8 cellular contexts compared by ENCODE assay signal in genomic region chr4:2954358-2955185, GRCh38. TPM values are rescaled to one million over a fixed set of nuclear protein-coding genes. Genes with fewer than 3 reads are reported as not detected.
DNase-seq lines count a peak whose midpoint lies in the region; ATAC-seq and TF ChIP-seq lines count a peak whose summit lies in the region.

No MANE protein-coding gene starts in this region.

- peaks cover 5 to 95% of the 10 kb centered on the region in 2 experiments for H3K36me3 ChIP-seq in HEK293 (ENCODE audit: control insufficient read depth in 2 of 2, insufficient read depth in 1 of 2, low read length in 2 of 2)

- TF ChIP-seq CTCF in GM12872 (IDR thresholded peaks at IDR 0.05; ENCODE audit: insufficient read depth, low read depth, low read length), result peak; percentile 21; the same call in 1 of the 3 replicates
- TF ChIP-seq CTCF in HEK293 (tag by site-specific recombination; IDR thresholded peaks at IDR 0.05), result peak; percentile 68

- intact Hi-C loops in left colon (cut with DNase I, micrococcal nuclease), result no loop called here

- H3K27ac ChIP-seq in HEK293 (ENCODE audit: extremely low read depth, low read depth, low read length), result no peak overlapping the region

- DNase-seq in activated CD4-positive, CD25-positive, alpha-beta regulatory T cell treated with anti-CD3 and anti-CD28 coated beads, Interleukin-2, amount 50 U/mL, for 72 hours, result peak; percentile 55
- peak in 1 of 2 donors; percentile 38 for DNase-seq in left colon
- no peak for DNase-seq in globus pallidus (ENCODE audit: low spot score)
- DNase-seq in DMS153 (lab: John Stamatoyannopoulos, UW), result no peak
- no peak for DNase-seq in islet precursor cell
- DNase-seq in NCI-H345 (lab: John Stamatoyannopoulos, UW), result no peak

- CTCF ChIA-PET in HEK293 (lab: Yijun Ruan, JAX), result interaction anchor here (0.5 to 1.3 kb wide), 9 partner anchors 10 to 734 kb away, joined by 3 to 7 read pairs (median 4); no protein-coding TSS in a partner anchor

- no peaks in the 10 kb centered on the region for H3K9me3 ChIP-seq in HEK293 (ENCODE audit: control insufficient read depth, insufficient read depth, low read depth, low read length)

- no peak overlapping the region for H3K4me3 ChIP-seq in HEK293 (ENCODE audit: low read depth, low read length)

- POLR2A ChIA-PET in HEK293 (lab: Yijun Ruan, JAX), result interaction anchor here (1.0 to 1.6 kb wide), 3 partner anchors 8 to 16 kb away, joined by 3 to 5 read pairs (median 3); partner anchors contain the start of gene GRK4

- ATAC-seq in left colon, result peak; percentile 53

- H3K4me1 ChIP-seq in HEK293 (ENCODE audit: control insufficient read depth, insufficient read depth, low read length), result no peaks in the 10 kb centered on the region

TF ChIP-seq in HEK293, 187 proteins besides CTCF, POLR2A, EP300 and RAD21:
- TF ChIP-seq SP3 (tag by site-specific recombination; IDR thresholded peaks at IDR 0.05), result no peak
- TF ChIP-seq ZNF16 (tag by site-specific recombination; IDR thresholded peaks at IDR 0.05; ENCODE audit: low read depth), result no peak
- no peak for TF ChIP-seq ZBTB11 (tag by site-specific recombination; conservative IDR thresholded peaks at IDR 0.05; ENCODE audit: low read depth)
- TF ChIP-seq ZNF529 (tag by site-specific recombination; IDR thresholded peaks at IDR 0.05; ENCODE audit: insufficient replicate concordance), result no peak
- TF ChIP-seq, protein P1, sequence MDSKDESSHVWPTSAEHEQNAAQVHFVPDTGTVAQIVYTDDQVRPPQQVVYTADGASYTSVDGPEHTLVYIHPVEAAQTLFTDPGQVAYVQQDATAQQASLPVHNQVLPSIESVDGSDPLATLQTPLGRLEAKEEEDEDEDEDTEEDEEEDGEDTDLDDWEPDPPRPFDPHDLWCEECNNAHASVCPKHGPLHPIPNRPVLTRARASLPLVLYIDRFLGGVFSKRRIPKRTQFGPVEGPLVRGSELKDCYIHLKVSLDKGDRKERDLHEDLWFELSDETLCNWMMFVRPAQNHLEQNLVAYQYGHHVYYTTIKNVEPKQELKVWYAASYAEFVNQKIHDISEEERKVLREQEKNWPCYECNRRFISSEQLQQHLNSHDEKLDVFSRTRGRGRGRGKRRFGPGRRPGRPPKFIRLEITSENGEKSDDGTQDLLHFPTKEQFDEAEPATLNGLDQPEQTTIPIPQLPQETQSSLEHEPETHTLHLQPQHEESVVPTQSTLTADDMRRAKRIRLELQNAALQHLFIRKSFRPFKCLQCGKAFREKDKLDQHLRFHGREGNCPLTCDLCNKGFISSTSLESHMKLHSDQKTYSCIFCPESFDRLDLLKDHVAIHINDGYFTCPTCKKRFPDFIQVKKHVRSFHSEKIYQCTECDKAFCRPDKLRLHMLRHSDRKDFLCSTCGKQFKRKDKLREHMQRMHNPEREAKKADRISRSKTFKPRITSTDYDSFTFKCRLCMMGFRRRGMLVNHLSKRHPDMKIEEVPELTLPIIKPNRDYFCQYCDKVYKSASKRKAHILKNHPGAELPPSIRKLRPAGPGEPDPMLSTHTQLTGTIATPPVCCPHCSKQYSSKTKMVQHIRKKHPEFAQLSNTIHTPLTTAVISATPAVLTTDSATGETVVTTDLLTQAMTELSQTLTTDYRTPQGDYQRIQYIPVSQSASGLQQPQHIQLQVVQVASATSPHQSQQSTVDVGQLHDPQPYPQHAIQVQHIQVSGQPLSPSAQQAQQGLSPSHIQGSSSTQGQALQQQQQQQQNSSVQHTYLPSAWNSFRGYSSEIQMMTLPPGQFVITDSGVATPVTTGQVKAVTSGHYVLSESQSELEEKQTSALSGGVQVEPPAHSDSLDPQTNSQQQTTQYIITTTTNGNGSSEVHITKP (tag by site-specific recombination; IDR thresholded peaks at IDR 0.05), result no peak
- TF ChIP-seq, protein P2, sequence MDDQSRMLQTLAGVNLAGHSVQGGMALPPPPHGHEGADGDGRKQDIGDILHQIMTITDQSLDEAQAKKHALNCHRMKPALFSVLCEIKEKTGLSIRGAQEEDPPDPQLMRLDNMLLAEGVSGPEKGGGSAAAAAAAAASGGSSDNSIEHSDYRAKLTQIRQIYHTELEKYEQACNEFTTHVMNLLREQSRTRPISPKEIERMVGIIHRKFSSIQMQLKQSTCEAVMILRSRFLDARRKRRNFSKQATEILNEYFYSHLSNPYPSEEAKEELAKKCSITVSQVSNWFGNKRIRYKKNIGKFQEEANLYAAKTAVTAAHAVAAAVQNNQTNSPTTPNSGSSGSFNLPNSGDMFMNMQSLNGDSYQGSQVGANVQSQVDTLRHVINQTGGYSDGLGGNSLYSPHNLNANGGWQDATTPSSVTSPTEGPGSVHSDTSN (CRISPR knock-in tag; IDR thresholded peaks at IDR 0.05), result no peak
- no peak for TF ChIP-seq ZNF560 (tag by site-specific recombination; IDR thresholded peaks at IDR 0.05; ENCODE audit: borderline replicate concordance)
- TF ChIP-seq ZNF2 (tag by site-specific recombination; IDR thresholded peaks at IDR 0.05), result no peak
- no peak for TF ChIP-seq TRIM28 (IDR thresholded peaks at IDR 0.05; ENCODE audit: borderline replicate concordance, low read length)
- no peak for TF ChIP-seq ZNF48 (tag by site-specific recombination; IDR thresholded peaks at IDR 0.05)
- TF ChIP-seq ZNF555 (tag by site-specific recombination; conservative IDR thresholded peaks at IDR 0.05), result no peak
- no peak for TF ChIP-seq ZNF239 (tag by site-specific recombination; IDR thresholded peaks at IDR 0.05)
- no peak for TF ChIP-seq ZNF777 (tag by site-specific recombination; IDR thresholded peaks at IDR 0.05; ENCODE audit: borderline replicate concordance)
- TF ChIP-seq RBAK (tag by site-specific recombination; IDR thresholded peaks at IDR 0.05), result no peak
- TF ChIP-seq, protein P3, sequence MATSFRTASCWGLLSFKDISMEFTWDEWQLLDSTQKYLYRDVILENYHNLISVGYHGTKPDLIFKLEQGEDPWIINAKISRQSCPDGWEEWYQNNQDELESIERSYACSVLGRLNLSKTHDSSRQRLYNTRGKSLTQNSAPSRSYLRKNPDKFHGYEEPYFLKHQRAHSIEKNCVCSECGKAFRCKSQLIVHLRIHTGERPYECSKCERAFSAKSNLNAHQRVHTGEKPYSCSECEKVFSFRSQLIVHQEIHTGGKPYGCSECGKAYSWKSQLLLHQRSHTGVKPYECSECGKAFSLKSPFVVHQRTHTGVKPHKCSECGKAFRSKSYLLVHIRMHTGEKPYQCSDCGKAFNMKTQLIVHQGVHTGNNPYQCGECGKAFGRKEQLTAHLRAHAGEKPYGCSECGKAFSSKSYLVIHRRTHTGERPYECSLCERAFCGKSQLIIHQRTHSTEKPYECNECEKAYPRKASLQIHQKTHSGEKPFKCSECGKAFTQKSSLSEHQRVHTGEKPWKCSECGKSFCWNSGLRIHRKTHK (tag by site-specific recombination; IDR thresholded peaks at IDR 0.05), result no peak
- no peak for TF ChIP-seq ZNF416 (tag by site-specific recombination; IDR thresholded peaks at IDR 0.05)
- no peak for TF ChIP-seq ZNF391 (tag by site-specific recombination; IDR thresholded peaks at IDR 0.05; ENCODE audit: borderline replicate concordance, low read depth)

RNA-seq across cellular contexts. Expression of gene NOP14, which starts 8.6 kb away (rescaled TPM):
- 10 to 100 TPM; 20.4 to 22.9 TPM for total RNA-seq in left colon

RNA-seq across cellular contexts. Expression of gene GRK4, which starts 8.8 kb away (rescaled TPM):
- total RNA-seq in left colon, result 1 to 10 TPM; 1.7 to 3.9 TPM
